Comparison of ENCODE assay signal across 29 cellular contexts in the genomic region with DNA sequence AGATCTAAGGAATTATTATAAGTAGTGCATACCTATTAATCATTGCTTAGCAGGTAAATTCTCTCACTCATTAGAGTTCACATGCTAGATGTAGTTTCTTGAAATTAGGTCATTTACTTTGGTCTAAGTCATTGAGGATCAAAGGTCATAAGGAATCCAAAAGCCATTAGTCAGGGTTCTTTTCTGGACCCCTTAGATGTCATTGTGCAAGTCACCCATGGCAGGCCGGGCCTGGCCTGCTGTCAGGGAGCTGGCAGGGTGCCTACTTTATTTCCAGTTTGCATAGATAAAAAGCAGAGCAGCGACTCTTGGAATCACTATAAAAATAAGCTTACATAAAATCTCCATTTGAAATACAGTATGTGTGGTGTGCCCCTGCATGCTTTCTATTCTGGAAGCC.
DNase-seq lines count a peak whose midpoint lies in the region; ATAC-seq and TF ChIP-seq lines count a peak whose summit lies in the region.
"Had no signal": no experiment of that assay in that cellular context is flagged by ENCODE, and none has a peak within 500 bp of the region (broad histone marks: within the 10 kb centered on the region; RNA-seq: fewer than 3 reads in every experiment).

No MANE protein-coding gene starts in this region.

- no peak for TF ChIP-seq CTCF in hepatocyte (IDR thresholded peaks at IDR 0.05; ENCODE audit: poor library complexity)

- H3K4me1 ChIP-seq in Karpas-422 (ENCODE audit: low read length) (peaks cover 21% of the 10 kb centered on the region), hepatocyte (ENCODE audit: insufficient read depth) (peaks cover 11% of the 10 kb centered on the region)
- H3K4me1 ChIP-seq: breast epithelium, SJSA1 had no signal

- H3K4me3 ChIP-seq in Karpas-422 (ENCODE audit: low read length) (no peak overlapping the region), hepatocyte (no peak overlapping the region)
- H3K4me3 ChIP-seq: breast epithelium, coronary artery, SJSA1 had no signal

- H3K27me3 ChIP-seq in Karpas-422 (ENCODE audit: low read length) = no peaks in the 10 kb centered on the region
- H3K27me3 ChIP-seq in hepatocyte = no peaks in the 10 kb centered on the region
- H3K27me3 ChIP-seq: breast epithelium, SJSA1 had no signal

- H3K36me3 ChIP-seq in Karpas-422 (ENCODE audit: insufficient read depth, low read length) (no peaks in the 10 kb centered on the region), hepatocyte (replicated peaks; ENCODE audit: insufficient read depth, low read depth) (no peaks in the 10 kb centered on the region)
- H3K36me3 ChIP-seq: breast epithelium, SJSA1 had no signal

- H3K4me2 ChIP-seq in Karpas-422 (ENCODE audit: low read depth, low read length, poor library complexity, severe bottlenecking) (peak overlapping the region; percentile 20), hepatocyte (no peak overlapping the region)

- no peak overlapping the region for H3K9ac ChIP-seq in Karpas-422 (ENCODE audit: low read length)
- H3K9ac ChIP-seq: parathyroid adenoma had no signal

- H3K4me3 Mint-ChIP-seq in T-cell = no peak overlapping the region
- H3K4me3 Mint-ChIP-seq: activated CD4-positive, alpha-beta memory T cell treated with anti-CD3 and anti-CD28 coated beads, Interleukin-2, amount 10 ng/mL, durations not matched to agents 7 days and 5 days; natural killer cell treated with Interleukin-12 subunit alpha and Interleukin-12 subunit beta and Interleukin-15 and Interleukin-18, amount 100 ng/mL, for 72 hours; stimulated activated memory B cell treated with anti-CD40 and anti-IgM and Interleukin-4, amounts not matched to agents 10 μg/mL and 1 μg/mL and 100 μg/mL, for 72 hours; T-helper 1 cell treated with Interleukin-12 subunit alpha and Interleukin-12 subunit beta and Interleukin-4 antibody, amounts not matched to agents 30 μg/mL and 1 μg/mL, for 36 hours had no signal

- no peak for ATAC-seq in T-cell (replicated peaks in 1 of 4)
- ATAC-seq in HG02763 (IDR thresholded peaks at IDR 0.05; ENCODE audit: unreplicated experiment) = no peak
- ATAC-seq: natural killer cell treated with Interleukin-12 subunit alpha and Interleukin-12 subunit beta and Interleukin-15 and Interleukin-18, amount 100 ng/mL, for 72 hours; sciatic nerve had no signal

- peaks cover under 1 to 4% of the 10 kb centered on the region in 2 donors for H3K27me3 Mint-ChIP-seq in T-cell
- H3K27me3 Mint-ChIP-seq: activated CD4-positive, alpha-beta memory T cell treated with anti-CD3 and anti-CD28 coated beads, Interleukin-2, amount 10 ng/mL, durations not matched to agents 7 days and 5 days had no signal

- no peak overlapping the region for H3K27ac Mint-ChIP-seq in T-cell
- H3K27ac Mint-ChIP-seq: activated CD4-positive, alpha-beta memory T cell treated with anti-CD3 and anti-CD28 coated beads, Interleukin-2, amount 10 ng/mL, durations not matched to agents 7 days and 5 days; natural killer cell treated with Interleukin-12 subunit alpha and Interleukin-12 subunit beta and Interleukin-15 and Interleukin-18, amount 100 ng/mL, for 72 hours; stimulated activated memory B cell treated with anti-CD40 and anti-IgM and Interleukin-4, amounts not matched to agents 10 μg/mL and 1 μg/mL and 100 μg/mL, for 72 hours; T-helper 1 cell treated with Interleukin-12 subunit alpha and Interleukin-12 subunit beta and Interleukin-4 antibody, amounts not matched to agents 30 μg/mL and 1 μg/mL, for 36 hours had no signal

- no peak for DNase-seq in Karpas-422
- DNase-seq in erythroblast (lab: John Stamatoyannopoulos, UW) = peak; percentile 43 to 61
- DNase-seq in hepatocyte (ENCODE audit: low spot score) = peak; percentile 19
- DNase-seq in renal cortical epithelial cell (ENCODE audit: low read depth) = peak; percentile 26
- no peak for DNase-seq in GM03348 (ENCODE audit: low spot score)
- no peak for DNase-seq in T-cell
- DNase-seq: activated CD4-positive, alpha-beta memory T cell treated with anti-CD3 and anti-CD28 coated beads, Interleukin-2, amount 10 ng/mL, durations not matched to agents 7 days and 5 days; activated CD4-positive, CD25-positive, alpha-beta regulatory T cell treated with anti-CD3 and anti-CD28 coated beads, Interleukin-2, amount 50 U/mL, for 72 hours; activated CD8-positive, alpha-beta memory T cell treated with anti-CD3 and anti-CD28 coated beads, Interleukin-2, amount 50 U/mL, for 48 hours; activated naive CD4-positive, alpha-beta T cell treated with anti-CD3 and anti-CD28 coated beads, Interleukin-2, amount 50 U/mL, for 16 hours; Caco-2; DND-41; effector memory CD4-positive, alpha-beta T cell; foreskin melanocyte; hypothalamus; IMR-90; NCI-H1092; NCI-H2029; stimulated activated CD4-positive, alpha-beta T cell treated with anti-CD3 and anti-CD28 coated beads, Interleukin-4, amount 100 ng/mL, for 4 hours had no signal

- H3K9me3 ChIP-seq in Karpas-422 (ENCODE audit: low read length) = no peaks in the 10 kb centered on the region
- H3K9me3 ChIP-seq in hepatocyte (ENCODE audit: low read depth) = no peaks in the 10 kb centered on the region
- H3K9me3 ChIP-seq: breast epithelium, Caco-2, SJSA1 had no signal

- CTCF ChIA-PET in T-cell (lab: Charles Lee) = no interaction called here

- H2AFZ ChIP-seq in Karpas-422 (ENCODE audit: low read length) (no peak overlapping the region), hepatocyte (no peak overlapping the region)

- H3K27ac ChIP-seq in Karpas-422 (ENCODE audit: low read length) (no peak overlapping the region), hepatocyte (no peak overlapping the region)
- H3K27ac ChIP-seq: breast epithelium, C4-2B, coronary artery, parathyroid adenoma, SJSA1 had no signal

- POLR2A ChIA-PET in T-cell (lab: Charles Lee) = no interaction called here

- H3K4me1 Mint-ChIP-seq in T-cell = no peaks in the 10 kb centered on the region
- H3K4me1 Mint-ChIP-seq: activated CD4-positive, alpha-beta memory T cell treated with anti-CD3 and anti-CD28 coated beads, Interleukin-2, amount 10 ng/mL, durations not matched to agents 7 days and 5 days; stimulated activated memory B cell treated with anti-CD40 and anti-IgM and Interleukin-4, amounts not matched to agents 10 μg/mL and 1 μg/mL and 100 μg/mL, for 72 hours had no signal

- H3K9me3 Mint-ChIP-seq in T-cell = no peaks in the 10 kb centered on the region
- H3K9me3 Mint-ChIP-seq: natural killer cell treated with Interleukin-12 subunit alpha and Interleukin-12 subunit beta and Interleukin-15 and Interleukin-18, amount 100 ng/mL, for 72 hours; stimulated activated memory B cell treated with anti-CD40 and anti-IgM and Interleukin-4, amounts not matched to agents 10 μg/mL and 1 μg/mL and 100 μg/mL, for 72 hours; T-helper 1 cell treated with Interleukin-12 subunit alpha and Interleukin-12 subunit beta and Interleukin-4 antibody, amounts not matched to agents 30 μg/mL and 1 μg/mL, for 36 hours had no signal

- H3K36me3 Mint-ChIP-seq in T-cell = no peaks in the 10 kb centered on the region
- H3K36me3 Mint-ChIP-seq: natural killer cell treated with Interleukin-12 subunit alpha and Interleukin-12 subunit beta and Interleukin-15 and Interleukin-18, amount 100 ng/mL, for 72 hours; stimulated activated memory B cell treated with anti-CD40 and anti-IgM and Interleukin-4, amounts not matched to agents 10 μg/mL and 1 μg/mL and 100 μg/mL, for 72 hours had no signal

- H4K20me1 ChIP-seq in Karpas-422 (ENCODE audit: insufficient read depth, low read depth, low read length) = no peaks in the 10 kb centered on the region
- peaks cover 4% of the 10 kb centered on the region for H4K20me1 ChIP-seq in hepatocyte (ENCODE audit: insufficient read depth, poor library complexity, severe bottlenecking)

- H3K79me2 ChIP-seq in Karpas-422 (ENCODE audit: low read length) (no peaks in the 10 kb centered on the region), hepatocyte (peaks cover 15% of the 10 kb centered on the region)
- H3K79me2 ChIP-seq: parathyroid adenoma had no signal

- no peak for TF ChIP-seq POLR2A in erythroblast (IDR thresholded peaks at IDR 0.05; ENCODE audit: low read length)

- WGBS in hepatocyte (ENCODE audit: low lambda C conversion rate, missing lambda C conversion rate) = 51% methylated on average over 2 of the region's 2 CpGs

- H3K9me2 ChIP-seq in Karpas-422 (replicated peaks; ENCODE audit: insufficient read depth, low read length) = no peaks in the 10 kb centered on the region; the same call in 1 of the 2 replicates
- no peaks in the 10 kb centered on the region for H3K9me2 ChIP-seq in hepatocyte (replicated peaks; ENCODE audit: insufficient read depth)

Comparison
In these comparisons a context has a peak if more than half of its experiments do, and no peak if none do; other contexts are left out.
1. DNase-seq: peak in erythroblast (2 of 2), hepatocyte (single experiment) and renal cortical epithelial cell (single experiment); none in Karpas-422 (single experiment), GM03348 (single experiment) and T-cell (0 of 34).